Comparison of ENCODE assay signal across 8 cellular contexts in the genomic region with DNA sequence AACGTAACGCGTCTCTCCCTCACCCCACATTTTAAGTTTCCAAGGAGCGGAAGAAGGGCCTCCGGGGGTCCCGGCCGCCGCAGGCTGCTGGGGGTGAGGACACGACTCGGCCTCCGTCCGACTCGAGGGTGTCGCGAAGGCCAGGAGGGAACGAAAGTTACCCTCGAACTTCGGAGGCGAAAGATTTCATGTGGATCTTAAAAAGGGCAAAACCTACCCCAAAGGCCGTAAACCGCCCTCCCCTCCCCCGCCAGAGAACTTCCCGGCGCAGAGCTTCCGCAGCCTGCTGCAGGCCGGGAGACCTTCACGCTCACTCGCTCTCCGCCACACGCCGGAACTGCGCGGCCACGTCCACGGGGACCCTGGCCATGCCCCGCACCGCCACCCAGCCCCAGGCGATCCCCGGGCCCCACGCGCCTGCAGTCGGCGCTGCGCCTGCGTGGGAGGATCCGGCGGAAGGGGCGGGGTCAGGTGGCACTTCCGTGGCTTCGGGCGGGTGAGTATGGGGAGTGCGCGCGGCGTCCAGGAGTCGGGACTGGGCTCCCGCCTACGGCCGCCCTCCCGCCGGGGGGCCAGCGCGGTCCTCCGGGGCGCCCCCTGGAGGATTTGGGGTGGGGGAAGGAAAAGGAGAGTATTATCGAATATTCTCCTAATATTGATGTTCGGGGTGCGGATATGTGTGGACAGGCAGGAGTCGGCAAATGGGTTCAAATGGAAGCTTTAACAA. TPM values are rescaled to one million over a fixed set of nuclear protein-coding genes. Genes with fewer than 3 reads are reported as not detected.
A peak's percentile ranks its signal among the peaks of the same experiment; 100 is the strongest.
DNase-seq lines count a peak whose midpoint lies in the region; ATAC-seq and TF ChIP-seq lines count a peak whose summit lies in the region.

A gene (plus strand): TSS at position 474 of the 727 bp plus-strand sequence. CDS start 19,755 bp downstream, outside the sequence.

- peaks cover 29% of the 10 kb centered on the region for H3K36me3 Mint-ChIP-seq in activated CD4-positive, alpha-beta T cell treated with anti-CD3 and anti-CD28 coated beads, Interleukin-2, amount 10 ng/mL, durations not matched to agents 24 days and 14 days (ENCODE audit: low read depth)

- CTCF ChIA-PET in BJ (lab: Yijun Ruan, JAX), result interaction anchor here (0.5 to 4.1 kb wide), 10 partner anchors 9 to 401 kb away, joined by 3 to 34 read pairs (median 6); no protein-coding TSS in a partner anchor

- no peaks in the 10 kb centered on the region for H3K27me3 ChIP-seq in BJ (ENCODE audit: control insufficient read depth, insufficient read depth, low read length)

- DNase-seq in BJ (ENCODE audit: low read depth) (peak; percentile 56), NCI-H524 treated with DMSO at 0.1 percent for 48 hours (lab: John Stamatoyannopoulos, UW) (peak; percentile 30), coronary artery (ENCODE audit: low spot score) (peak; percentile 96), left lobe of liver (ENCODE audit: low spot score) (peak; percentile 96)
- DNase-seq in activated CD4-positive, alpha-beta T cell treated with anti-CD3 and anti-CD28 coated beads, Interleukin-2, amount 10 ng/mL, durations not matched to agents 24 days and 14 days, result peak; percentile 99
- peak; percentile 96 for DNase-seq in stimulated activated CD4-positive, alpha-beta T cell treated with anti-CD3 and anti-CD28 coated beads, Interleukin-2, amount 100 ng/mL, for 4 hours (ENCODE audit: low read depth)

- H3K4me3 ChIP-seq in BJ (ENCODE audit: low read depth, low read length) (peak within 1 kb of the TSS; percentile 75), coronary artery (peak within 1 kb of the TSS; percentile 88)

- peak within 1 kb of the TSS; percentile 94 to 96 for H3K27ac ChIP-seq in coronary artery

- H3K4me1 Mint-ChIP-seq in activated CD4-positive, alpha-beta T cell treated with anti-CD3 and anti-CD28 coated beads, Interleukin-2, amount 10 ng/mL, durations not matched to agents 24 days and 14 days, result peaks cover 39% of the 10 kb centered on the region

- peak within 1 kb of the TSS; percentile 98 for H3K4me3 Mint-ChIP-seq in activated CD4-positive, alpha-beta T cell treated with anti-CD3 and anti-CD28 coated beads, Interleukin-2, amount 10 ng/mL, durations not matched to agents 24 days and 14 days

- ATAC-seq in HG03432 (IDR thresholded peaks at IDR 0.05; ENCODE audit: unreplicated experiment) (peak; percentile 92), left lobe of liver (peak; percentile 97)

- H3K9me3 Mint-ChIP-seq in activated CD4-positive, alpha-beta T cell treated with anti-CD3 and anti-CD28 coated beads, Interleukin-2, amount 10 ng/mL, durations not matched to agents 24 days and 14 days, result peaks cover 8% of the 10 kb centered on the region

- H3K36me3 ChIP-seq in BJ (ENCODE audit: control insufficient read depth, insufficient read depth, low read length), result no peaks in the 10 kb centered on the region

- POLR2A ChIA-PET in BJ (lab: Charles Lee), result no interaction called here

- TF ChIP-seq POLR2A in GM19099 (IDR thresholded peaks at IDR 0.05; ENCODE audit: extremely low read depth, insufficient read length, low read depth), result peak; percentile 95

- intact Hi-C loops in activated CD4-positive, alpha-beta T cell treated with anti-CD3 and anti-CD28 coated beads, Interleukin-2, amount 10 ng/mL, durations not matched to agents 24 days and 14 days (cut with micrococcal nuclease), result loop anchor here (1.0 to 5.0 kb wide), 11 partner anchors 114 to 520 kb away; a partner anchor contains a TSS

- H3K27me3 Mint-ChIP-seq in activated CD4-positive, alpha-beta T cell treated with anti-CD3 and anti-CD28 coated beads, Interleukin-2, amount 10 ng/mL, durations not matched to agents 24 days and 14 days, result peaks cover 2% of the 10 kb centered on the region

- H3K27ac Mint-ChIP-seq in activated CD4-positive, alpha-beta T cell treated with anti-CD3 and anti-CD28 coated beads, Interleukin-2, amount 10 ng/mL, durations not matched to agents 24 days and 14 days, result peak within 1 kb of the TSS; percentile 99

- TF ChIP-seq CTCF in BJ (IDR thresholded peaks at IDR 0.05; ENCODE audit: insufficient read depth, low read depth, low read length), result peak; percentile 56
- peak; percentile 35 for TF ChIP-seq CTCF in coronary artery (IDR thresholded peaks at IDR 0.05)

RNA-seq across cellular contexts. Expression of the gene that starts here (rescaled TPM):
- 3.4 and 7.9 TPM in 2 replicates for polyA plus RNA-seq in BJ (2011; rRNA removed)
- polyA minus RNA-seq in BJ (2011; rRNA and poly(A)+ RNA removed), result 2.3 and 2.8 TPM in 2 replicates
- total RNA-seq in activated CD4-positive, alpha-beta T cell treated with anti-CD3 and anti-CD28 coated beads, Interleukin-2, amount 10 ng/mL, durations not matched to agents 24 days and 14 days, result 18.9 and 19.5 TPM in 2 replicates
- total RNA-seq in left lobe of liver, result 20.7 TPM

Comparison
In these comparisons a context has a peak if more than half of its experiments do, and no peak if none do; other contexts are left out.
1. Peak in every context shown above with its lines: DNase-seq, ATAC-seq, H3K4me3 ChIP-seq and H3K27ac ChIP-seq.
2. DNase-seq: peak in every context shown above with its lines; median percentile 99 in activated CD4-positive, alpha-beta T cell treated with anti-CD3 and anti-CD28 coated beads, Interleukin-2, amount 10 ng/mL, durations not matched to agents 24 days and 14 days; 96 in coronary artery; 96 in left lobe of liver; 96 in stimulated activated CD4-positive, alpha-beta T cell treated with anti-CD3 and anti-CD28 coated beads, Interleukin-2, amount 100 ng/mL, for 4 hours; 56 in BJ; 30 in NCI-H524 treated with DMSO at 0.1 percent for 48 hours.